ENCODE assay signal across 31 cellular contexts in the genomic region with DNA sequence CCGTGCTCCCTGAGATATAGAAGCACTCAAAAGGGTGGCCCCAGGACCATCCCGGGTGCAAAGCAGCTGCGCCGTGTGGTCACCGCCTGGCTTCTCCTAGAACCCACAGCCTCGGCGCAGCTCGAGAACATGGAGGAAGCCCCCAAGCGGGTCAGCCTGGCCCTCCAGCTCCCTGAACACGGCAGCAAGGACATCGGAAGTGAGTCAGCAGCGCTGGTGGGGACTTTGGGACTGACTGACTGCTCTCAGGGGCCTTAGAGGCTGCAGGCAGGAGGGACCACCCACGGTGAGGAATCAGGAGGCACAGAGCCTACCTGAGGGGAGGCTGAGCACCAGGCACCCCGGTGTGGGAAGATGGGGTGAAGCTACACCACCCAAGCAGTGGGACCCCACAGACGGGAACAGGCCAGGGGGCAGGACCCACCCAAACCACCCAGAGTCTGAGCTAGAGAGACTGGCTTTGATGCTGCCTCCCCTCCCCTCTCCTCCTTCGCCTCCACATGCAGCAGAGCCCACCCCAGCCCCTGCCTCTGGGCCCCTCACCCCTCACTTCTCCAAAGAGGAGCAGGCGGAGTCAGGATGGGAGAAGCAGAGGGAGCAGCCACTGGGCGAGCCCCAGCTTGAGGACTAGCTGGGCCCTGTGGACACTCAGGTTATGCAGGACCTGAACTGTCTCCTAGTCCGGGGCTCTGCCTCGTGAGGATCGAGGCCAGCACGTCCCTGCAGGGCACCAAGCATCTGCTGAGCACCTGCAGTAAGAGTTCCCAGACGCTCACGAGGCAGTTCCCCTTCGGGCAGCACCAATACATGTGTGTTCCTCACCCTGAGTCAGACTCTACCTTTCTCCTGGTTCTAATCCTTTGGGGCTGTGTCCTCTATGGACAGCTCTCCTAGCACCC. TPM values are rescaled to one million over a fixed set of nuclear protein-coding genes. Genes with fewer than 3 reads are reported as not detected.
DNase-seq lines count a peak whose midpoint lies in the region; ATAC-seq and TF ChIP-seq lines count a peak whose summit lies in the region.
"Had no signal": no experiment of that assay in that cellular context is flagged by ENCODE, and none has a peak within 500 bp of the region (broad histone marks: within the 10 kb centered on the region; RNA-seq: fewer than 3 reads in every experiment).

No MANE protein-coding gene starts in this region.

- no peak for TF ChIP-seq CTCF in stomach (IDR thresholded peaks at IDR 0.05)

- no peak overlapping the region for H3K18ac ChIP-seq in mesendoderm (ENCODE audit: low read length)

- H3K4me3 ChIP-seq in mesendoderm (ENCODE audit: low read length): no peak overlapping the region
- H3K4me3 ChIP-seq in stomach: no peak overlapping the region
- H3K4me3 ChIP-seq: A549, ascending aorta, cardiac muscle cell, colonic mucosa, GM23248, left ventricle myocardium inferior, psoas muscle, suprapubic skin had no signal

- H2BK15ac ChIP-seq in mesendoderm (replicated peaks; ENCODE audit: low read depth): no peak overlapping the region

- no peaks in the 10 kb centered on the region for H3K36me3 Mint-ChIP-seq in activated CD8-positive, alpha-beta memory T cell treated with anti-CD3 and anti-CD28 coated beads, Interleukin-2, amount 10 ng/mL, durations not matched to agents 7 days and 5 days
- H3K36me3 Mint-ChIP-seq in activated T-helper 17 cell treated with anti-CD3 and anti-CD28 coated beads, Interleukin-2, amount 50 U/mL, for 72 hours (ENCODE audit: low read depth): peaks cover 30% of the 10 kb centered on the region

- H3K27me3 ChIP-seq in mesendoderm (ENCODE audit: insufficient read depth, low read length, poor library complexity): no peaks in the 10 kb centered on the region
- H3K27me3 ChIP-seq in stomach: no peaks in the 10 kb centered on the region
- H3K27me3 ChIP-seq: ascending aorta, cardiac muscle cell, colonic mucosa, neutrophil, suprapubic skin had no signal

- no peaks in the 10 kb centered on the region for H3K79me2 ChIP-seq in mesendoderm (ENCODE audit: control insufficient read depth, insufficient read depth, low read length)

- no peaks in the 10 kb centered on the region for H3K4me1 Mint-ChIP-seq in activated CD8-positive, alpha-beta memory T cell treated with anti-CD3 and anti-CD28 coated beads, Interleukin-2, amount 10 ng/mL, durations not matched to agents 7 days and 5 days
- H3K4me1 Mint-ChIP-seq in activated T-helper 17 cell treated with anti-CD3 and anti-CD28 coated beads, Interleukin-2, amount 50 U/mL, for 72 hours: peaks cover 5% of the 10 kb centered on the region

- no peak overlapping the region for H3K27ac ChIP-seq in mesendoderm (ENCODE audit: low read depth, low read length)
- H3K27ac ChIP-seq in stomach: no peak overlapping the region
- H3K27ac ChIP-seq: A549, ascending aorta, cardiac muscle cell, colonic mucosa, GM23248, left ventricle myocardium inferior, neutrophil, psoas muscle, suprapubic skin had no signal

- no peaks in the 10 kb centered on the region for H3K27me3 Mint-ChIP-seq in activated CD8-positive, alpha-beta memory T cell treated with anti-CD3 and anti-CD28 coated beads, Interleukin-2, amount 10 ng/mL, durations not matched to agents 7 days and 5 days
- no peaks in the 10 kb centered on the region for H3K27me3 Mint-ChIP-seq in activated T-helper 17 cell treated with anti-CD3 and anti-CD28 coated beads, Interleukin-2, amount 50 U/mL, for 72 hours
- H3K27me3 Mint-ChIP-seq: activated CD8-positive, alpha-beta T cell treated with anti-CD3 and anti-CD28 coated beads for 36 hours had no signal

- peak; percentile 38 for DNase-seq in activated CD8-positive, alpha-beta memory T cell treated with anti-CD3 and anti-CD28 coated beads, Interleukin-2, amount 10 ng/mL, durations not matched to agents 7 days and 5 days
- DNase-seq in activated CD8-positive, alpha-beta memory T cell treated with anti-CD3 and anti-CD28 coated beads, Interleukin-2, amount 50 U/mL, for 48 hours: no peak
- DNase-seq in mesendoderm: no peak
- peak; percentile 21 for DNase-seq in stomach
- no peak for DNase-seq in NCI-H187 treated with DMSO at 0.1 percent for 48 hours (lab: John Stamatoyannopoulos, UW)
- DNase-seq: activated CD8-positive, alpha-beta T cell treated with anti-CD3 and anti-CD28 coated beads for 36 hours; activated effector memory CD4-positive, alpha-beta T cell treated with Interleukin-2 at 50 U/mL for 16 hours; Calu3; colonic mucosa; DMS79 treated with DMSO at 0.1 percent for 48 hours; erythroblast; GF-D8; GM23248; left ventricle myocardium inferior; MM.1S; NCI-H1105 treated with DMSO at 0.1 percent for 48 hours; NCI-H2029 treated with DMSO at 0.1 percent for 48 hours; NK-92 treated with Interleukin-12 subunit alpha and Interleukin-12 subunit beta, amount 100 ng/mL, for 24 hours; PC-3; psoas muscle; SK-N-SH; stimulated activated CD4-positive, alpha-beta T cell treated with anti-CD3 and anti-CD28 coated beads, Interleukin-4, amount 100 ng/mL, for 24 hours had no signal

- H2BK5ac ChIP-seq in mesendoderm (ENCODE audit: low read length): no peak overlapping the region

- intact Hi-C loops in stomach (cut with DNase I; ENCODE audit: low total_unique reads): no loop called here

- H3K27ac Mint-ChIP-seq in activated CD8-positive, alpha-beta memory T cell treated with anti-CD3 and anti-CD28 coated beads, Interleukin-2, amount 10 ng/mL, durations not matched to agents 7 days and 5 days: no peak overlapping the region
- peak overlapping the region; percentile 72 for H3K27ac Mint-ChIP-seq in activated T-helper 17 cell treated with anti-CD3 and anti-CD28 coated beads, Interleukin-2, amount 50 U/mL, for 72 hours
- H3K27ac Mint-ChIP-seq: activated CD8-positive, alpha-beta T cell treated with anti-CD3 and anti-CD28 coated beads for 36 hours had no signal

- TF ChIP-seq POLR2A in stomach (IDR thresholded peaks at IDR 0.05): no peak

- no peak overlapping the region for H4K5ac ChIP-seq in mesendoderm (ENCODE audit: low read length)

- ATAC-seq in activated CD8-positive, alpha-beta memory T cell treated with anti-CD3 and anti-CD28 coated beads, Interleukin-2, amount 10 ng/mL, durations not matched to agents 7 days and 5 days: no peak
- no peak for ATAC-seq in activated T-helper 17 cell treated with anti-CD3 and anti-CD28 coated beads, Interleukin-2, amount 50 U/mL, for 72 hours (replicated peaks)
- ATAC-seq in GM19397 (IDR thresholded peaks at IDR 0.05; ENCODE audit: unreplicated experiment) (no peak), GM18502 (IDR thresholded peaks at IDR 0.05; ENCODE audit: poor library complexity, unreplicated experiment) (no peak)
- ATAC-seq: A549; activated CD4-positive, CD25-positive, alpha-beta regulatory T cell treated with anti-CD3 and anti-CD28 coated beads, Interleukin-2, amount 50 U/mL, for 24 hours; activated CD8-positive, alpha-beta T cell treated with anti-CD3 and anti-CD28 coated beads for 36 hours; PC-3; psoas muscle had no signal

- H3K23ac ChIP-seq in mesendoderm (ENCODE audit: low read length): peak overlapping the region; percentile 11

- no peak overlapping the region for H4K8ac ChIP-seq in mesendoderm (ENCODE audit: low read depth, low read length)

- no CpG with 5 or more reads among the region's 25 CpGs for WGBS in mesendoderm (ENCODE audit: extremely low coverage, insufficient coverage, low lambda C conversion rate)
- 75 to 78% (median 77%) methylated on average over 22 to 25 of the region's 25 CpGs for WGBS in stomach, 5 donors

- H3K4me1 ChIP-seq in mesendoderm (ENCODE audit: control insufficient read depth, low read depth, low read length): no peaks in the 10 kb centered on the region
- H3K4me1 ChIP-seq in stomach: peaks cover 0 to under 1% (median 0%) of the 10 kb centered on the region in 4 donors
- H3K4me1 ChIP-seq: A549, ascending aorta, colonic mucosa, left ventricle myocardium inferior, psoas muscle, suprapubic skin had no signal

- no peak overlapping the region for H3K4ac ChIP-seq in mesendoderm (ENCODE audit: low read depth, low read length)

- H3K9me3 Mint-ChIP-seq in activated CD8-positive, alpha-beta memory T cell treated with anti-CD3 and anti-CD28 coated beads, Interleukin-2, amount 10 ng/mL, durations not matched to agents 7 days and 5 days (ENCODE audit: low read depth): no peaks in the 10 kb centered on the region
- H3K9me3 Mint-ChIP-seq in activated T-helper 17 cell treated with anti-CD3 and anti-CD28 coated beads, Interleukin-2, amount 50 U/mL, for 72 hours: no peaks in the 10 kb centered on the region
- H3K9me3 Mint-ChIP-seq: activated CD8-positive, alpha-beta T cell treated with anti-CD3 and anti-CD28 coated beads for 36 hours had no signal

- CTCF ChIA-PET in activated CD8-positive, alpha-beta memory T cell treated with anti-CD3 and anti-CD28 coated beads, Interleukin-2, amount 10 ng/mL, durations not matched to agents 7 days and 5 days (lab: Charles Lee): no interaction called here

- no peak overlapping the region for H3K56ac ChIP-seq in mesendoderm (ENCODE audit: low read length)

- no peak overlapping the region for H2BK120ac ChIP-seq in mesendoderm (ENCODE audit: low read depth, low read length)

- no peak overlapping the region for H3K4me2 ChIP-seq in mesendoderm (ENCODE audit: low read length)
- H3K4me2 ChIP-seq: A549, SK-N-SH had no signal

- H3K9me3 ChIP-seq in stomach: no peaks in the 10 kb centered on the region
- H3K9me3 ChIP-seq: A549, ascending aorta, colonic mucosa, left ventricle myocardium inferior, neutrophil, psoas muscle, SK-N-SH, suprapubic skin had no signal

- H3K4me3 Mint-ChIP-seq in activated CD8-positive, alpha-beta memory T cell treated with anti-CD3 and anti-CD28 coated beads, Interleukin-2, amount 10 ng/mL, durations not matched to agents 7 days and 5 days: no peak overlapping the region
- no peak overlapping the region for H3K4me3 Mint-ChIP-seq in activated T-helper 17 cell treated with anti-CD3 and anti-CD28 coated beads, Interleukin-2, amount 50 U/mL, for 72 hours
- H3K4me3 Mint-ChIP-seq: activated CD8-positive, alpha-beta T cell treated with anti-CD3 and anti-CD28 coated beads for 36 hours had no signal

- no peak overlapping the region for H3K9ac ChIP-seq in mesendoderm (ENCODE audit: low read length)
- H3K9ac ChIP-seq: GM23248, SK-N-SH had no signal

- H2AK5ac ChIP-seq in mesendoderm (ENCODE audit: low read length): no peak overlapping the region

- H3K36me3 ChIP-seq in mesendoderm (ENCODE audit: control insufficient read depth, insufficient read depth, low read length) (no peaks in the 10 kb centered on the region), stomach (peaks cover 13 to 83% (median 74%) of the 10 kb centered on the region in 4 donors)
- H3K36me3 ChIP-seq: colonic mucosa had no signal

- H3K79me1 ChIP-seq in mesendoderm (ENCODE audit: low read length): no peaks in the 10 kb centered on the region

- TF ChIP-seq EP300 in stomach (IDR thresholded peaks at IDR 0.05): no peak

RNA-seq across cellular contexts. Expression of a gene that starts 28.7 kb away (rescaled TPM):
- 10 to 100 TPM; 31.5 to 33.0 TPM for total RNA-seq in activated CD8-positive, alpha-beta memory T cell treated with anti-CD3 and anti-CD28 coated beads, Interleukin-2, amount 10 ng/mL, durations not matched to agents 7 days and 5 days
- 10 to 100 TPM; 36.4 to 86.5 TPM for total RNA-seq in activated T-helper 17 cell treated with anti-CD3 and anti-CD28 coated beads, Interleukin-2, amount 50 U/mL, for 72 hours
- polyA plus RNA-seq in mesendoderm (2013, experiment 1 of 2): 23.0 TPM
- polyA plus RNA-seq in mesendoderm (2013, experiment 2 of 2): 23.7 TPM
- total RNA-seq in stomach: 10 to 100 TPM in 4 of 5 donors, 1 to 10 TPM in 1; 3.2 to 85.7 (median 40.9) TPM
- polyA plus RNA-seq in stomach: 10 to 100 TPM; 19.4 to 28.6 (median 24.3) TPM

Comparison
In these comparisons a context has a peak if more than half of its experiments do, and no peak if none do; other contexts are left out.
1. DNase-seq: peak in activated CD8-positive, alpha-beta memory T cell treated with anti-CD3 and anti-CD28 coated beads, Interleukin-2, amount 10 ng/mL, durations not matched to agents 7 days and 5 days (single experiment) and stomach (single experiment); none in activated CD8-positive, alpha-beta memory T cell treated with anti-CD3 and anti-CD28 coated beads, Interleukin-2, amount 50 U/mL, for 48 hours (single experiment), mesendoderm (single experiment) and NCI-H187 treated with DMSO at 0.1 percent for 48 hours (single experiment).